ENCODE assay signal across 21 cellular contexts in genomic region chr5:34553544-34553943, GRCh38.
"Had no signal": no experiment of that assay in that cellular context is flagged by ENCODE, and none has a peak within 500 bp of the region (broad histone marks: within the 10 kb centered on the region; RNA-seq: fewer than 3 reads in every experiment).

No MANE protein-coding gene starts in this region.

- H3K27ac Mint-ChIP-seq: IgD-negative memory B cell had no signal

- H3K9me3 Mint-ChIP-seq: IgD-negative memory B cell had no signal

- H3K4me3 Mint-ChIP-seq: IgD-negative memory B cell had no signal

- DNase-seq: KBM-7, MV-4-11, NCI-H1048, NCI-H1105, NCI-H1417 treated with DMSO at 0.1 percent for 48 hours, NCI-H146, NCI-H1694 treated with DMSO at 0.1 percent for 48 hours, NCI-H1930, NCI-H2081, NCI-H2171, NCI-H226, NCI-H510A, NCI-H524 treated with DMSO at 0.1 percent for 48 hours, NCI-H774, PC-3, SHP77, SK-N-SH had no signal

- H3K27ac ChIP-seq: HL-60, RWPE1 had no signal

- H3K9me3 ChIP-seq: SK-N-SH had no signal

- H3K36me3 Mint-ChIP-seq: IgD-negative memory B cell had no signal

- H3K4me1 Mint-ChIP-seq: IgD-negative memory B cell had no signal

- H3K9ac ChIP-seq: SK-N-SH had no signal

- H3K4me2 ChIP-seq: SK-N-SH had no signal

- ATAC-seq: Panc1, PC-3 had no signal
